Comparison of ENCODE assay signal across 1 cellular context in genomic region chr17:72588961-72589360, GRCh38.
TF ChIP-seq lines count a peak whose summit lies in the region.

No MANE protein-coding gene starts in this region.

TF ChIP-seq in HepG2, 621 proteins besides CTCF, POLR2A, EP300 and RAD21 (continued from another document and continues in another):
- TF ChIP-seq ZNF414 (CRISPR knock-in tag; IDR thresholded peaks at IDR 0.05) (no peak), PBX3 (CRISPR knock-in tag; IDR thresholded peaks at IDR 0.05; ENCODE audit: borderline replicate concordance) (no peak), ZMYM3 (CRISPR knock-in tag; IDR thresholded peaks at IDR 0.05) (peak; percentile 64), KLF13 (CRISPR knock-in tag; IDR thresholded peaks at IDR 0.05) (no peak), ZNF317 (CRISPR knock-in tag; IDR thresholded peaks at IDR 0.05) (no peak), HOXA9 (CRISPR knock-in tag; IDR thresholded peaks at IDR 0.05; ENCODE audit: borderline replicate concordance) (no peak), HDAC1 (CRISPR knock-in tag; IDR thresholded peaks at IDR 0.05) (peak; percentile 80), ZNF704 (CRISPR knock-in tag; IDR thresholded peaks at IDR 0.05; ENCODE audit: borderline replicate concordance) (no peak), TIGD3 (CRISPR knock-in tag; IDR thresholded peaks at IDR 0.05; ENCODE audit: borderline replicate concordance) (no peak), FOXA1 (IDR thresholded peaks at IDR 0.05) (no peak), FOXA1 (CRISPR knock-in tag; IDR thresholded peaks at IDR 0.05) (peak; percentile 5; the same call in 1 of the 2 replicates), ZNF407 (CRISPR knock-in tag; IDR thresholded peaks at IDR 0.05; ENCODE audit: not compliant biosample characterization) (no peak), ZNF547 (CRISPR knock-in tag; IDR thresholded peaks at IDR 0.05) (0 out of 2 replicates have a peak, but pooled peaks have one; percentile 42), ZNF496 (CRISPR knock-in tag; IDR thresholded peaks at IDR 0.05; ENCODE audit: insufficient replicate concordance) (no peak), CSRNP1 (CRISPR knock-in tag; IDR thresholded peaks at IDR 0.05) (no peak), HNRNPL (IDR thresholded peaks at IDR 0.05; ENCODE audit: low read depth, low read length) (no peak), MAZ (IDR thresholded peaks at IDR 0.05; ENCODE audit: borderline replicate concordance, low read depth, low read length) (no peak), MAZ (CRISPR knock-in tag; IDR thresholded peaks at IDR 0.05; ENCODE audit: low read depth) (no peak), MLXIP (CRISPR knock-in tag; IDR thresholded peaks at IDR 0.05; ENCODE audit: borderline replicate concordance) (no peak), CBX5 (CRISPR knock-in tag; IDR thresholded peaks at IDR 0.05; ENCODE audit: borderline replicate concordance) (no peak), MAFF (IDR thresholded peaks at IDR 0.05; ENCODE audit: low read depth, low read length) (peak; percentile 36; the same call in 1 of the 2 replicates), IRF2 (CRISPR knock-in tag; IDR thresholded peaks at IDR 0.05) (0 out of 2 replicates have a peak, but pooled peaks have one; percentile 14), JUND (CRISPR knock-in tag; IDR thresholded peaks at IDR 0.05) (peak; percentile 85; the same call in 1 of the 2 replicates), XRCC5 (optimal IDR thresholded peaks at IDR 0.05; ENCODE audit: low read length) (peak; percentile 47), KDM2A (CRISPR knock-in tag; IDR thresholded peaks at IDR 0.05; ENCODE audit: borderline replicate concordance, low read depth) (peak; percentile 59; the same call in 1 of the 2 replicates), ZNF225 (CRISPR knock-in tag; IDR thresholded peaks at IDR 0.05) (no peak), TFE3 (CRISPR knock-in tag; IDR thresholded peaks at IDR 0.05) (no peak; the same call in 1 of the 2 replicates), HCFC1 (IDR thresholded peaks at IDR 0.05; ENCODE audit: low read depth, low read length) (no peak), TGIF2 (CRISPR knock-in tag; IDR thresholded peaks at IDR 0.05) (peak; percentile 92), MAX (IDR thresholded peaks at IDR 0.05) (peak; percentile 58), SIN3B (IDR thresholded peaks at IDR 0.05; ENCODE audit: low read length) (peak; percentile 55; the same call in 1 of the 2 replicates), SNAI1 (CRISPR knock-in tag; IDR thresholded peaks at IDR 0.05; ENCODE audit: borderline replicate concordance) (no peak)
